8 cellular contexts compared by ENCODE assay signal in genomic region chr3:197792019-197792647, GRCh38. TPM values are rescaled to one million over a fixed set of nuclear protein-coding genes. Genes with fewer than 3 reads are reported as not detected.
A peak's percentile ranks its signal among the peaks of the same experiment; 100 is the strongest.
DNase-seq lines count a peak whose midpoint lies in the region; ATAC-seq and TF ChIP-seq lines count a peak whose summit lies in the region.

No MANE protein-coding gene starts in this region.

- H3K4me1 ChIP-seq in PC-3 (ENCODE audit: insufficient read depth, low read length) = peaks cover 25% of the 10 kb centered on the region
- no peaks in the 10 kb centered on the region for H3K4me1 ChIP-seq in testis

- TF ChIP-seq POLR2A in lower leg skin (IDR thresholded peaks at IDR 0.05) = no peak
- no peak for TF ChIP-seq POLR2A in testis (IDR thresholded peaks at IDR 0.05)

- H3K27ac ChIP-seq in PC-3 (ENCODE audit: low read length) (peak overlapping the region; percentile 75), testis (peak overlapping the region; percentile 97 to 99)

- H3K79me2 ChIP-seq in PC-3 (ENCODE audit: low read length) = peaks cover 58% of the 10 kb centered on the region

- in situ Hi-C loops in astrocyte of the cerebellum (cut with HindIII; ENCODE audit: low sequenced_read_pairs) = no loop called here

- H3K36me3 ChIP-seq in PC-3 (ENCODE audit: low read depth, low read length) (no peaks in the 10 kb centered on the region), testis (ENCODE audit: low read depth, missing control alignments) (no peaks in the 10 kb centered on the region)

- H3F3A ChIP-seq in PC-3 (ENCODE audit: low read length, unreplicated experiment) = no peaks in the 10 kb centered on the region

- ATAC-seq in GM19328 (IDR thresholded peaks at IDR 0.05; ENCODE audit: unreplicated experiment) (peak; percentile 2), PC-3 (no peak), HG03045 (IDR thresholded peaks at IDR 0.05; ENCODE audit: unreplicated experiment) (no peak), HG03520 (IDR thresholded peaks at IDR 0.05; ENCODE audit: unreplicated experiment) (no peak)

- no peak for TF ChIP-seq CTCF in PC-3 (conservative IDR thresholded peaks at IDR 0.05; ENCODE audit: low read depth, low read length)
- TF ChIP-seq CTCF in astrocyte of the cerebellum (IDR thresholded peaks at IDR 0.05; ENCODE audit: low read depth, low read length, missing control alignments) = no peak
- TF ChIP-seq CTCF in lower leg skin (IDR thresholded peaks at IDR 0.05) = no peak
- no peak for TF ChIP-seq CTCF in testis (IDR thresholded peaks at IDR 0.05)

- 23 to 26% methylated on average over 17 of the region's 17 CpGs for WGBS in lower leg skin, 2 donors
- 11 to 16% methylated on average over 17 of the region's 17 CpGs for WGBS in testis, 2 donors

- H3K4me3 ChIP-seq in PC-3 (ENCODE audit: low read length) = peak overlapping the region; percentile 81
- peak overlapping the region; percentile 91 for H3K4me3 ChIP-seq in astrocyte of the cerebellum (ENCODE audit: low read depth, low read length)
- peak overlapping the region; percentile 81 for H3K4me3 ChIP-seq in lower leg skin (ENCODE audit: low read depth, poor library complexity, severe bottlenecking)
- H3K4me3 ChIP-seq in testis = peak overlapping the region; percentile 93 to 95

- peak; percentile 33 for DNase-seq in PC-3
- DNase-seq in astrocyte of the cerebellum (ENCODE audit: low read depth) = no peak
- no peak for DNase-seq in lower leg skin (ENCODE audit: low spot score in 2 of 2)
- no peak for DNase-seq in testis
- DNase-seq in epidermal melanocyte (ENCODE audit: insufficient read length, low spot score) = no peak

- CTCF ChIA-PET in PC-3 (lab: Charles Lee) = no interaction called here

- peaks cover 20% of the 10 kb centered on the region for H4K20me1 ChIP-seq in PC-3 (ENCODE audit: low read length)

- POLR2A ChIA-PET in PC-3 (lab: Charles Lee; ENCODE audit: unreplicated experiment) = no interaction called here

- no peaks in the 10 kb centered on the region for H3K9me2 ChIP-seq in PC-3 (replicated peaks; ENCODE audit: low read length)

- H2AFZ ChIP-seq in PC-3 (ENCODE audit: low read length) = peak overlapping the region; percentile 94

- intact Hi-C loops in PC-3 (cut with micrococcal nuclease) (loop anchor here (5.0 kb wide), 1 partner anchor 40 kb away; no protein-coding TSS in a partner anchor), lower leg skin (cut with DNase I; ENCODE audit: low total_unique reads) (no loop called here), testis (cut with DNase I; ENCODE audit: low total_unique reads) (no loop called here)

- H3K27me3 ChIP-seq in PC-3 (ENCODE audit: low read length) (no peaks in the 10 kb centered on the region), testis (no peaks in the 10 kb centered on the region)

- peak overlapping the region; percentile 84 for H3K4me2 ChIP-seq in PC-3 (ENCODE audit: low read length)

- BruUV-seq in PC-3 (replicated peaks; lab: Mats Ljungman, UMichigan) = TSS peak; percentile 47

- H3K9me3 ChIP-seq in PC-3 (ENCODE audit: low read length) (no peaks in the 10 kb centered on the region), testis (no peaks in the 10 kb centered on the region)

- peak overlapping the region; percentile 95 for H3K9ac ChIP-seq in PC-3 (ENCODE audit: low read length)

RNA-seq across cellular contexts. Expression of gene LRCH3, which starts 1.1 kb away (rescaled TPM):
- 43.1 and 146 TPM in 2 replicates for total RNA-seq in PC-3 (2014; rRNA removed)
- 10 to 100 TPM; 22.5 to 34.3 (median 27.7) TPM for total RNA-seq in lower leg skin
- total RNA-seq in testis = 100 to 1,000 TPM in 1 of 2 donors, 10 to 100 TPM in 1; 80.2 to 173 TPM
- 43.4 TPM for polyA plus RNA-seq in testis (ENCODE audit: insufficient read depth, low read depth, low replicate concordance)

RNA-seq across cellular contexts. Expression of gene FYTTD1, which starts 42.5 kb away (rescaled TPM):
- total RNA-seq in PC-3 (2014; rRNA removed) (54.6 and 85.4 TPM in 2 replicates), lower leg skin (10 to 100 TPM; 44.6 to 65.1 (median 54.3) TPM), testis (10 to 100 TPM; 79.5 to 83.6 TPM)
- 80.5 TPM for polyA plus RNA-seq in testis (ENCODE audit: insufficient read depth, low read depth, low replicate concordance)

RNA-seq across cellular contexts. Expression of gene RUBCN, which starts 55.4 kb away (rescaled TPM):
- 24.5 and 32.9 TPM in 2 replicates for total RNA-seq in PC-3 (2014; rRNA removed)
- total RNA-seq in lower leg skin = 10 to 100 TPM; 29.1 to 50.2 (median 40.7) TPM
- total RNA-seq in testis = 100 to 1,000 TPM; 150 to 159 TPM
- polyA plus RNA-seq in testis (ENCODE audit: insufficient read depth, low read depth, low replicate concordance) = 44.0 TPM
